ENCODE assay signal across 2 cellular contexts in genomic region chr17:60771621-60772020, GRCh38.
DNase-seq lines count a peak whose midpoint lies in the region; ATAC-seq, FAIRE-seq and TF ChIP-seq lines count a peak whose summit lies in the region.
"Not testable (repeated sequence)": the region's sequence is repeated elsewhere in the genome, so short reads cannot be mapped to it uniquely, and the experiment has no call there.

No MANE protein-coding gene starts in this region.

- SMC1A ChIA-PET in GM12878 (lab: Charles Lee; ENCODE audit: uncharacterized antibody, unreplicated experiment), result not testable (repeated sequence)

- H3K36me3 ChIP-seq in HEK293 (ENCODE audit: control insufficient read depth in 2 of 2, insufficient read depth in 1 of 2, low read length in 2 of 2); GM12878 (ENCODE audit: control insufficient read depth in 2 of 2, insufficient read depth in 2 of 2, low read length in 1 of 2): not testable (repeated sequence)

- RAD21 ChIA-PET in GM12878 (lab: Charles Lee; ENCODE audit: unreplicated experiment), result not testable (repeated sequence)

- CTCF ChIA-PET in HEK293 (lab: Yijun Ruan, JAX), result interaction anchor here (1.5 kb wide), 1 partner anchor 51 kb away, joined by 5 read pairs; no protein-coding TSS in a partner anchor
- CTCF ChIA-PET in GM12878 (lab: Yijun Ruan, JAX), result interaction anchor here (0.8 kb wide), 1 partner anchor 10 kb away, joined by 4 read pairs; no protein-coding TSS in a partner anchor

- DNase-seq in GM12878 (ENCODE audit: low read depth, low spot score), result not testable (repeated sequence)

- H3K4me3 ChIP-seq in HEK293 (ENCODE audit: low read depth, low read length); GM12878: not testable (repeated sequence)

- not testable (repeated sequence) for BruUV-seq in GM12878 (replicated peaks; lab: Mats Ljungman, UMichigan)

- TF ChIP-seq POLR2A in GM12878 (IDR thresholded peaks at IDR 0.05; ENCODE audit: low read depth, low read length), result not testable (repeated sequence)

- not testable (repeated sequence) for ATAC-seq in GM12878

- not testable (repeated sequence) for H2AFZ ChIP-seq in GM12878 (ENCODE audit: control insufficient read depth, low read depth, low read length)

- in situ Hi-C loops in GM12878 (cut with MboI), result not testable (repeated sequence)

- not testable (repeated sequence) for TF ChIP-seq EP300 in GM12878 (IDR thresholded peaks at IDR 0.05; ENCODE audit: borderline replicate concordance in 1 of 2, control insufficient read depth in 1 of 2, low read depth in 2 of 2, low read length in 2 of 2)

- not testable (repeated sequence) for TF ChIP-seq CTCF in HEK293 (tag by site-specific recombination; IDR thresholded peaks at IDR 0.05); GM12878 (IDR thresholded peaks at IDR 0.05 in 2 of 3, conservative IDR thresholded peaks at IDR 0.05 in 1 of 3; ENCODE audit: control insufficient read depth in 2 of 3, extremely low read depth in 1 of 3, insufficient read depth in 1 of 3, low read depth in 3 of 3, low read length in 3 of 3)

- 48% methylated on average over 4 of the region's 5 CpGs for WGBS in GM12878 (ENCODE audit: insufficient coverage, insufficient replicate concordance, low lambda C conversion rate, missing lambda C conversion rate)

- not testable (repeated sequence) for H3K4me2 ChIP-seq in GM12878 (ENCODE audit: control insufficient read depth, insufficient read depth)

- POLR2A ChIA-PET in HEK293 (lab: Yijun Ruan, JAX); GM12878 (lab: Charles Lee): not testable (repeated sequence)

- not testable (repeated sequence) for FAIRE-seq in GM12878 (lab: Jason Lieb, UNC)

- not testable (repeated sequence) for H3K27ac ChIP-seq in HEK293 (ENCODE audit: extremely low read depth, low read depth, low read length); GM12878 (ENCODE audit: control insufficient read depth, insufficient read depth)

- TF ChIP-seq RAD21 in GM12878 (IDR thresholded peaks at IDR 0.05; ENCODE audit: insufficient read depth, low read depth, low read length), result not testable (repeated sequence)

- H4K20me1 ChIP-seq in GM12878 (ENCODE audit: control insufficient read depth, insufficient read depth), result not testable (repeated sequence)

- not testable (repeated sequence) for H3K9me3 ChIP-seq in HEK293 (ENCODE audit: control insufficient read depth, insufficient read depth, low read depth, low read length); GM12878 (replicated peaks; ENCODE audit: control insufficient read depth, insufficient read depth, low read length)

- intact Hi-C loops in GM12878 (cut with micrococcal nuclease; ENCODE audit: unreplicated experiment), result not testable (repeated sequence)

- not testable (repeated sequence) for H3K27me3 ChIP-seq in GM12878 (replicated peaks in 1 of 2; ENCODE audit: control insufficient read depth in 2 of 2, insufficient read depth in 2 of 2, low read length in 1 of 2)

- H3K9ac ChIP-seq in GM12878 (ENCODE audit: control insufficient read depth, insufficient read depth, low read length), result not testable (repeated sequence)

- H3K4me1 ChIP-seq in HEK293 (ENCODE audit: control insufficient read depth, insufficient read depth, low read length); GM12878 (ENCODE audit: control insufficient read depth, insufficient read depth, low read length): not testable (repeated sequence)

- H3K79me2 ChIP-seq in GM12878 (ENCODE audit: control insufficient read depth, insufficient read depth, low read length), result not testable (repeated sequence)

TF ChIP-seq in HEK293, 187 proteins besides CTCF, POLR2A, EP300 and RAD21:
- TF ChIP-seq ZNF580 (tag by site-specific recombination; IDR thresholded peaks at IDR 0.05) (0 out of 2 replicates have a peak, but pooled peaks have one; percentile 31), ZNF146 (tag by site-specific recombination; IDR thresholded peaks at IDR 0.05) (peak; percentile 88)

TF ChIP-seq in GM12878, 131 proteins besides CTCF, POLR2A, EP300 and RAD21:
- peak; percentile 21; the same call in 1 of the 2 replicates for TF ChIP-seq NFXL1 (IDR thresholded peaks at IDR 0.05; ENCODE audit: borderline replicate concordance)
